2 cellular contexts compared by ENCODE assay signal in the genomic region with DNA sequence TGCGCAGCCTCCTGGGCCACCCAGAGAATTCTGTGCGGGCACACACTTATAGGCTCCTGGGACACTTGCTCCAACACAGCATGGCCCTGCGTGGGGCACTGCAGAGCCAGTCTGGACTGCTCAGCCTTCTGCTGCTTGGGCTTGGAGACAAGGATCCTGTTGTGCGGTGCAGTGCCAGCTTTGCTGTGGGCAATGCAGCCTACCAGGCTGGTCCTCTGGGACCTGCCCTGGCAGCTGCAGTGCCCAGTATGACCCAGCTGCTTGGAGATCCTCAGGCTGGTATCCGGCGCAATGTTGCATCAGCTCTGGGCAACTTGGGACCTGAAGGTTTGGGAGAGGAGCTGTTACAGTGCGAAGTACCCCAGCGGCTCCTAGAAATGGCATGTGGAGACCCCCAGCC.
TF ChIP-seq lines count a peak whose summit lies in the region.

No MANE protein-coding gene starts in this region.

TF ChIP-seq in HCT116, 20 proteins besides CTCF, POLR2A, EP300 and RAD21:
- TF ChIP-seq POLR2AphosphoS5 (IDR thresholded peaks at IDR 0.05; ENCODE audit: low read depth, low read length) (no peak), EGR1 (IDR thresholded peaks at IDR 0.05; ENCODE audit: low read depth) (no peak), TCF7L2 (IDR thresholded peaks at IDR 0.05; ENCODE audit: borderline replicate concordance, extremely low read depth, insufficient read depth, insufficient read length) (no peak), SIN3A (IDR thresholded peaks at IDR 0.05; ENCODE audit: low read depth) (no peak), CEBPB (IDR thresholded peaks at IDR 0.05; ENCODE audit: low read depth) (no peak), SRF (IDR thresholded peaks at IDR 0.05; ENCODE audit: low read depth) (no peak), SP1 (IDR thresholded peaks at IDR 0.05; ENCODE audit: low read depth) (no peak), YY1 (IDR thresholded peaks at IDR 0.05; ENCODE audit: extremely low read depth, insufficient replicate concordance, low read depth, low read length) (no peak), CBX3 (IDR thresholded peaks at IDR 0.05; ENCODE audit: low read depth) (no peak), ELF1 (IDR thresholded peaks at IDR 0.05; ENCODE audit: borderline replicate concordance, low read depth) (no peak), FOSL1 (IDR thresholded peaks at IDR 0.05; ENCODE audit: low read depth) (no peak), JUND (IDR thresholded peaks at IDR 0.05) (no peak), EZH2 (IDR thresholded peaks at IDR 0.05) (no peak), ZNF274 (IDR thresholded peaks at IDR 0.05; ENCODE audit: low read depth, low read length) (no peak), ZFX (IDR thresholded peaks at IDR 0.05) (no peak), EZH2phosphoT487 (IDR thresholded peaks at IDR 0.05; ENCODE audit: borderline replicate concordance) (no peak)
- TF ChIP-seq, protein P1, sequence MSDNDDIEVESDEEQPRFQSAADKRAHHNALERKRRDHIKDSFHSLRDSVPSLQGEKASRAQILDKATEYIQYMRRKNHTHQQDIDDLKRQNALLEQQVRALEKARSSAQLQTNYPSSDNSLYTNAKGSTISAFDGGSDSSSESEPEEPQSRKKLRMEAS (IDR thresholded peaks at IDR 0.05), result no peak
- TF ChIP-seq, protein P2, sequence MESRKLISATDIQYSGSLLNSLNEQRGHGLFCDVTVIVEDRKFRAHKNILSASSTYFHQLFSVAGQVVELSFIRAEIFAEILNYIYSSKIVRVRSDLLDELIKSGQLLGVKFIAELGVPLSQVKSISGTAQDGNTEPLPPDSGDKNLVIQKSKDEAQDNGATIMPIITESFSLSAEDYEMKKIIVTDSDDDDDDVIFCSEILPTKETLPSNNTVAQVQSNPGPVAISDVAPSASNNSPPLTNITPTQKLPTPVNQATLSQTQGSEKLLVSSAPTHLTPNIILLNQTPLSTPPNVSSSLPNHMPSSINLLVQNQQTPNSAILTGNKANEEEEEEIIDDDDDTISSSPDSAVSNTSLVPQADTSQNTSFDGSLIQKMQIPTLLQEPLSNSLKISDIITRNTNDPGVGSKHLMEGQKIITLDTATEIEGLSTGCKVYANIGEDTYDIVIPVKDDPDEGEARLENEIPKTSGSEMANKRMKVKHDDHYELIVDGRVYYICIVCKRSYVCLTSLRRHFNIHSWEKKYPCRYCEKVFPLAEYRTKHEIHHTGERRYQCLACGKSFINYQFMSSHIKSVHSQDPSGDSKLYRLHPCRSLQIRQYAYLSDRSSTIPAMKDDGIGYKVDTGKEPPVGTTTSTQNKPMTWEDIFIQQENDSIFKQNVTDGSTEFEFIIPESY (IDR thresholded peaks at IDR 0.05; ENCODE audit: extremely low read depth, insufficient replicate concordance, low read length), result no peak
- TF ChIP-seq, protein P3, sequence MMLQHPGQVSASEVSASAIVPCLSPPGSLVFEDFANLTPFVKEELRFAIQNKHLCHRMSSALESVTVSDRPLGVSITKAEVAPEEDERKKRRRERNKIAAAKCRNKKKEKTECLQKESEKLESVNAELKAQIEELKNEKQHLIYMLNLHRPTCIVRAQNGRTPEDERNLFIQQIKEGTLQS (IDR thresholded peaks at IDR 0.05), result no peak

TF ChIP-seq in HepG2, 621 proteins besides CTCF, POLR2A, EP300 and RAD21:
- TF ChIP-seq, protein P4, sequence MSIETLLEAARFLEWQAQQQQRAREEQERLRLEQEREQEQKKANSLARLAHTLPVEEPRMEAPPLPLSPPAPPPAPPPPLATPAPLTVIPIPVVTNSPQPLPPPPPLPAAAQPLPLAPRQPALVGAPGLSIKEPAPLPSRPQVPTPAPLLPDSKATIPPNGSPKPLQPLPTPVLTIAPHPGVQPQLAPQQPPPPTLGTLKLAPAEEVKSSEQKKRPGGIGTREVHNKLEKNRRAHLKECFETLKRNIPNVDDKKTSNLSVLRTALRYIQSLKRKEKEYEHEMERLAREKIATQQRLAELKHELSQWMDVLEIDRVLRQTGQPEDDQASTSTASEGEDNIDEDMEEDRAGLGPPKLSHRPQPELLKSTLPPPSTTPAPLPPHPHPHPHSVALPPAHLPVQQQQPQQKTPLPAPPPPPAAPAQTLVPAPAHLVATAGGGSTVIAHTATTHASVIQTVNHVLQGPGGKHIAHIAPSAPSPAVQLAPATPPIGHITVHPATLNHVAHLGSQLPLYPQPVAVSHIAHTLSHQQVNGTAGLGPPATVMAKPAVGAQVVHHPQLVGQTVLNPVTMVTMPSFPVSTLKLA (IDR thresholded peaks at IDR 0.05), result no peak
- no peak for TF ChIP-seq KDM5A (IDR thresholded peaks at IDR 0.05; ENCODE audit: borderline replicate concordance, low read length)
- TF ChIP-seq, protein P5, sequence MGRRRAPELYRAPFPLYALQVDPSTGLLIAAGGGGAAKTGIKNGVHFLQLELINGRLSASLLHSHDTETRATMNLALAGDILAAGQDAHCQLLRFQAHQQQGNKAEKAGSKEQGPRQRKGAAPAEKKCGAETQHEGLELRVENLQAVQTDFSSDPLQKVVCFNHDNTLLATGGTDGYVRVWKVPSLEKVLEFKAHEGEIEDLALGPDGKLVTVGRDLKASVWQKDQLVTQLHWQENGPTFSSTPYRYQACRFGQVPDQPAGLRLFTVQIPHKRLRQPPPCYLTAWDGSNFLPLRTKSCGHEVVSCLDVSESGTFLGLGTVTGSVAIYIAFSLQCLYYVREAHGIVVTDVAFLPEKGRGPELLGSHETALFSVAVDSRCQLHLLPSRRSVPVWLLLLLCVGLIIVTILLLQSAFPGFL (CRISPR knock-in tag; IDR thresholded peaks at IDR 0.05), result no peak
- TF ChIP-seq SETDB1 (CRISPR knock-in tag; IDR thresholded peaks at IDR 0.05; ENCODE audit: borderline replicate concordance), result no peak
- no peak for TF ChIP-seq MTF2 (CRISPR knock-in tag; IDR thresholded peaks at IDR 0.05; ENCODE audit: borderline replicate concordance)
- no peak for TF ChIP-seq MATR3 (CRISPR knock-in tag; IDR thresholded peaks at IDR 0.05)
- TF ChIP-seq ZNF788 (CRISPR knock-in tag; IDR thresholded peaks at IDR 0.05; ENCODE audit: borderline replicate concordance), result no peak
- no peak for TF ChIP-seq RXRB (CRISPR knock-in tag; IDR thresholded peaks at IDR 0.05; ENCODE audit: borderline replicate concordance)
- TF ChIP-seq, protein P6, sequence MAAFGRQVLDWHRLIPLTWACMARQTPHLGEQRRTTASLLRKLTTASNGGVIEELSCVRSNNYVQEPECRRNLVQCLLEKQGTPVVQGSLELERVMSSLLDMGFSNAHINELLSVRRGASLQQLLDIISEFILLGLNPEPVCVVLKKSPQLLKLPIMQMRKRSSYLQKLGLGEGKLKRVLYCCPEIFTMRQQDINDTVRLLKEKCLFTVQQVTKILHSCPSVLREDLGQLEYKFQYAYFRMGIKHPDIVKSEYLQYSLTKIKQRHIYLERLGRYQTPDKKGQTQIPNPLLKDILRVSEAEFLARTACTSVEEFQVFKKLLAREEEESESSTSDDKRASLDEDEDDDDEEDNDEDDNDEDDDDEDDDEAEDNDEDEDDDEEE (CRISPR knock-in tag; IDR thresholded peaks at IDR 0.05), result no peak
- TF ChIP-seq, protein P7, sequence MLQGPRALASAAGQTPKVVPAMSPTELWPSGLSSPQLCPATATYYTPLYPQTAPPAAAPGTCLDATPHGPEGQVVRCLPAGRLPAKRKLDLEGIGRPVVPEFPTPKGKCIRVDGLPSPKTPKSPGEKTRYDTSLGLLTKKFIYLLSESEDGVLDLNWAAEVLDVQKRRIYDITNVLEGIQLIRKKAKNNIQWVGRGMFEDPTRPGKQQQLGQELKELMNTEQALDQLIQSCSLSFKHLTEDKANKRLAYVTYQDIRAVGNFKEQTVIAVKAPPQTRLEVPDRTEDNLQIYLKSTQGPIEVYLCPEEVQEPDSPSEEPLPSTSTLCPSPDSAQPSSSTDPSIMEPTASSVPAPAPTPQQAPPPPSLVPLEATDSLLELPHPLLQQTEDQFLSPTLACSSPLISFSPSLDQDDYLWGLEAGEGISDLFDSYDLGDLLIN (CRISPR knock-in tag; IDR thresholded peaks at IDR 0.05; ENCODE audit: borderline replicate concordance), result no peak
- TF ChIP-seq, protein P8, sequence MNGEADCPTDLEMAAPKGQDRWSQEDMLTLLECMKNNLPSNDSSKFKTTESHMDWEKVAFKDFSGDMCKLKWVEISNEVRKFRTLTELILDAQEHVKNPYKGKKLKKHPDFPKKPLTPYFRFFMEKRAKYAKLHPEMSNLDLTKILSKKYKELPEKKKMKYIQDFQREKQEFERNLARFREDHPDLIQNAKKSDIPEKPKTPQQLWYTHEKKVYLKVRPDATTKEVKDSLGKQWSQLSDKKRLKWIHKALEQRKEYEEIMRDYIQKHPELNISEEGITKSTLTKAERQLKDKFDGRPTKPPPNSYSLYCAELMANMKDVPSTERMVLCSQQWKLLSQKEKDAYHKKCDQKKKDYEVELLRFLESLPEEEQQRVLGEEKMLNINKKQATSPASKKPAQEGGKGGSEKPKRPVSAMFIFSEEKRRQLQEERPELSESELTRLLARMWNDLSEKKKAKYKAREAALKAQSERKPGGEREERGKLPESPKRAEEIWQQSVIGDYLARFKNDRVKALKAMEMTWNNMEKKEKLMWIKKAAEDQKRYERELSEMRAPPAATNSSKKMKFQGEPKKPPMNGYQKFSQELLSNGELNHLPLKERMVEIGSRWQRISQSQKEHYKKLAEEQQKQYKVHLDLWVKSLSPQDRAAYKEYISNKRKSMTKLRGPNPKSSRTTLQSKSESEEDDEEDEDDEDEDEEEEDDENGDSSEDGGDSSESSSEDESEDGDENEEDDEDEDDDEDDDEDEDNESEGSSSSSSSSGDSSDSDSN (CRISPR knock-in tag; IDR thresholded peaks at IDR 0.05), result no peak
- no peak for TF ChIP-seq ZNF780A (CRISPR knock-in tag; IDR thresholded peaks at IDR 0.05)
- TF ChIP-seq DNMT3B (CRISPR knock-in tag; conservative IDR thresholded peaks at IDR 0.05), result no peak
- TF ChIP-seq ZNF460 (CRISPR knock-in tag; IDR thresholded peaks at IDR 0.05; ENCODE audit: borderline replicate concordance), result no peak
- TF ChIP-seq, protein P9, sequence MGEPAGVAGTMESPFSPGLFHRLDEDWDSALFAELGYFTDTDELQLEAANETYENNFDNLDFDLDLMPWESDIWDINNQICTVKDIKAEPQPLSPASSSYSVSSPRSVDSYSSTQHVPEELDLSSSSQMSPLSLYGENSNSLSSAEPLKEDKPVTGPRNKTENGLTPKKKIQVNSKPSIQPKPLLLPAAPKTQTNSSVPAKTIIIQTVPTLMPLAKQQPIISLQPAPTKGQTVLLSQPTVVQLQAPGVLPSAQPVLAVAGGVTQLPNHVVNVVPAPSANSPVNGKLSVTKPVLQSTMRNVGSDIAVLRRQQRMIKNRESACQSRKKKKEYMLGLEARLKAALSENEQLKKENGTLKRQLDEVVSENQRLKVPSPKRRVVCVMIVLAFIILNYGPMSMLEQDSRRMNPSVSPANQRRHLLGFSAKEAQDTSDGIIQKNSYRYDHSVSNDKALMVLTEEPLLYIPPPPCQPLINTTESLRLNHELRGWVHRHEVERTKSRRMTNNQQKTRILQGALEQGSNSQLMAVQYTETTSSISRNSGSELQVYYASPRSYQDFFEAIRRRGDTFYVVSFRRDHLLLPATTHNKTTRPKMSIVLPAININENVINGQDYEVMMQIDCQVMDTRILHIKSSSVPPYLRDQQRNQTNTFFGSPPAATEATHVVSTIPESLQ (CRISPR knock-in tag; conservative IDR thresholded peaks at IDR 0.05), result no peak
